In the genomic region with DNA sequence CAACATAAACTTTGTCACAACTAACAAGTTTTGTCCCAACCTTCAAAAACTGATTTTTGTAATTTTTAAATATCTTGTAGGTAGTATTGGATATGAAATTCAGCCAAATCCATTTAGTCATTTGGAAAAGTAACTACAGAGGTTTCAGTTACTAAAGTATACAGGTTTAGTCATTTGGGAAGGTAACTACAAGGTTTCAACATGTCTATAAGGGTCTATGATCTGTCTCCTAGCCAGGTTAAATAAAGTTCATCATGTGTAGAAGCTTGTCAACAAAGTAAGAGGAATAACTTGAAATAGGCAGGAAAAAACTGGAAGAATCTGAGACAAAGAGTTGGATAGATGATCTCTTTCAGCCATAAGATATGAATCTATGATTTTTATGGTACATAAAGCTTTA, we compare ENCODE assay signal across 24 cellular contexts.
"Had no signal": no experiment of that assay in that cellular context is flagged by ENCODE, and none has a peak within 500 bp of the region (broad histone marks: within the 10 kb centered on the region; RNA-seq: fewer than 3 reads in every experiment).

No MANE protein-coding gene starts in this region.

- H3K9me3 Mint-ChIP-seq: endodermal cell, neural crest cell had no signal

- H3K36me3 ChIP-seq: lower lobe of right lung, neutrophil, sigmoid colon, stomach, thyroid gland had no signal

- H3K27ac Mint-ChIP-seq: endodermal cell; immature natural killer cell; memory B cell; natural killer cell; stimulated activated effector memory CD8-positive, alpha-beta T cell treated with anti-CD3 and anti-CD28 coated beads, Interleukin-12 subunit alpha, Interleukin-12 subunit beta, amount 100 ng/mL, for 72 hours had no signal

- H3K27me3 ChIP-seq: neutrophil, sigmoid colon, stomach, thyroid gland had no signal

- H3K27me3 Mint-ChIP-seq: memory B cell had no signal

- DNase-seq: effector CD8-positive, alpha-beta T cell; endodermal cell; erythroblast; foreskin fibroblast; hypothalamus; immature natural killer cell; islet precursor cell; left ventricle myocardium superior; lower lobe of right lung; natural killer cell; posterior cingulate gyrus; psoas muscle; right cardiac atrium; sigmoid colon; stimulated activated CD4-positive, alpha-beta T cell treated with anti-CD3 and anti-CD28 coated beads, Interleukin-2, amount 100 ng/mL, for 24 hours; stimulated activated CD4-positive, alpha-beta T cell treated with anti-CD3 and anti-CD28 coated beads, Interleukin-4, amount 100 ng/mL, for 24 hours; stimulated activated naive CD4-positive, alpha-beta T cell treated with Interleukin-2 at 50 U/mL for 16 hours; stomach; thyroid gland; trophoblast cell had no signal

- H3K4me3 ChIP-seq: lower lobe of right lung, psoas muscle, sigmoid colon, stomach, thyroid gland had no signal

- ATAC-seq: left ventricle myocardium superior; lower lobe of right lung; natural killer cell; psoas muscle; right cardiac atrium; stimulated activated effector memory CD8-positive, alpha-beta T cell treated with anti-CD3 and anti-CD28 coated beads, Interleukin-12 subunit alpha, Interleukin-12 subunit beta, amount 100 ng/mL, for 72 hours had no signal

- H3K36me3 Mint-ChIP-seq: memory B cell; natural killer cell; stimulated activated effector memory CD8-positive, alpha-beta T cell treated with anti-CD3 and anti-CD28 coated beads, Interleukin-12 subunit alpha, Interleukin-12 subunit beta, amount 100 ng/mL, for 72 hours had no signal

- H3K4me1 ChIP-seq: lower lobe of right lung, psoas muscle had no signal

- H3K4me1 Mint-ChIP-seq: endodermal cell; immature natural killer cell; memory B cell; natural killer cell; neural crest cell; stimulated activated effector memory CD8-positive, alpha-beta T cell treated with anti-CD3 and anti-CD28 coated beads, Interleukin-12 subunit alpha, Interleukin-12 subunit beta, amount 100 ng/mL, for 72 hours had no signal

- H3K9me3 ChIP-seq: lower lobe of right lung, neutrophil, psoas muscle, sigmoid colon, stomach, thyroid gland had no signal

- H3K4me3 Mint-ChIP-seq: endodermal cell; immature natural killer cell; memory B cell; natural killer cell; neural crest cell; stimulated activated effector memory CD8-positive, alpha-beta T cell treated with anti-CD3 and anti-CD28 coated beads, Interleukin-12 subunit alpha, Interleukin-12 subunit beta, amount 100 ng/mL, for 72 hours had no signal

- H3K27ac ChIP-seq: lower lobe of right lung, neutrophil, psoas muscle, stomach, thyroid gland had no signal
